ENCODE assay signal across 2 cellular contexts in the genomic region with DNA sequence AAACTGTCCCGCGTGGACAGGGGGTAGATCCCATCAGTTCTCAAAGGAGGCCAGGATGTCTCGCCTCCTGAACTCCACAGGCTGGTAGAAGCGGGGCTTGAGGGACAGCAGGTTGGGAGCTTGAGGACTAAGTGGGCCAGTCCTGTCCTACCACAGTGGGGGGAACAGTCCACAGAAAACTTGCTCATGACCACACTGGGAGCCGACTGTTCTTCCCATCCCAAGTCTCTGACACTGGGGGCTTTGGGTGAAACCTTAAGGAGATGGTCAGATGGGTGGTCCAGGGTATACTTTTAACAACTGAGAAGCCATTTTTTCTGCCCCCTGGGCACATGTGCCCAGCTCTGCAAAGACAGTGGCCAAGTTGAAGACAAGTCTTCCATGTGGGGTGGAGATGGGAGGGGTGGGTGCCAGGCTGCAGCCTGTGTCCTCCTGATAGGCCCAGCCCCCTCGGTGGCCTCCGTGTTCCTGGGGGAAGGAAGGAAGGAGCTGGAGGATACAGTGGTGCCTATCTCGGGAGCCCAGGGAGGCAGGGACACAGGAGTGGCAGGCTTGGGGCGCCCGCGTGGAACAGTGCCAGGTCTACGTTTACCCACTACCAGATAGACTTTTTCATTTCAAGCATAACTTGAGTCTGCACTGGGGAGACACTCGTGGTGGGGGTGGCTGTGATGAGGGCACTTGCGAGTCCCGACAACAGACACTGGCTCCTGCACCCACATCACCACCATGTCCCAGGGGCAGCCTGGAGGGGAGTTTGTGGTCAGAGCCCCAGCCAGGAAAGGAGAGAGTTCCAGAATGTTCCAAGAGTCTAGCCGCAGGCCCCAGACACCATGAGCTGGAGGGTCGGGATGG.
A peak's percentile ranks its signal among the peaks of the same experiment; 100 is the strongest.
TF ChIP-seq lines count a peak whose summit lies in the region.

No MANE protein-coding gene starts in this region.

TF ChIP-seq in HepG2, 621 proteins besides CTCF, POLR2A, EP300 and RAD21:
- TF ChIP-seq, protein P1, sequence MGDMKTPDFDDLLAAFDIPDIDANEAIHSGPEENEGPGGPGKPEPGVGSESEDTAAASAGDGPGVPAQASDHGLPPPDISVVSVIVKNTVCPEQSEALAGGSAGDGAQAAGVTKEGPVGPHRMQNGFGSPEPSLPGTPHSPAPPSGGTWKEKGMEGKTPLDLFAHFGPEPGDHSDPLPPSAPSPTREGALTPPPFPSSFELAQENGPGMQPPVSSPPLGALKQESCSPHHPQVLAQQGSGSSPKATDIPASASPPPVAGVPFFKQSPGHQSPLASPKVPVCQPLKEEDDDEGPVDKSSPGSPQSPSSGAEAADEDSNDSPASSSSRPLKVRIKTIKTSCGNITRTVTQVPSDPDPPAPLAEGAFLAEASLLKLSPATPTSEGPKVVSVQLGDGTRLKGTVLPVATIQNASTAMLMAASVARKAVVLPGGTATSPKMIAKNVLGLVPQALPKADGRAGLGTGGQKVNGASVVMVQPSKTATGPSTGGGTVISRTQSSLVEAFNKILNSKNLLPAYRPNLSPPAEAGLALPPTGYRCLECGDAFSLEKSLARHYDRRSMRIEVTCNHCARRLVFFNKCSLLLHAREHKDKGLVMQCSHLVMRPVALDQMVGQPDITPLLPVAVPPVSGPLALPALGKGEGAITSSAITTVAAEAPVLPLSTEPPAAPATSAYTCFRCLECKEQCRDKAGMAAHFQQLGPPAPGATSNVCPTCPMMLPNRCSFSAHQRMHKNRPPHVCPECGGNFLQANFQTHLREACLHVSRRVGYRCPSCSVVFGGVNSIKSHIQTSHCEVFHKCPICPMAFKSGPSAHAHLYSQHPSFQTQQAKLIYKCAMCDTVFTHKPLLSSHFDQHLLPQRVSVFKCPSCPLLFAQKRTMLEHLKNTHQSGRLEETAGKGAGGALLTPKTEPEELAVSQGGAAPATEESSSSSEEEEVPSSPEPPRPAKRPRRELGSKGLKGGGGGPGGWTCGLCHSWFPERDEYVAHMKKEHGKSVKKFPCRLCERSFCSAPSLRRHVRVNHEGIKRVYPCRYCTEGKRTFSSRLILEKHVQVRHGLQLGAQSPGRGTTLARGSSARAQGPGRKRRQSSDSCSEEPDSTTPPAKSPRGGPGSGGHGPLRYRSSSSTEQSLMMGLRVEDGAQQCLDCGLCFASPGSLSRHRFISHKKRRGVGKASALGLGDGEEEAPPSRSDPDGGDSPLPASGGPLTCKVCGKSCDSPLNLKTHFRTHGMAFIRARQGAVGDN (CRISPR knock-in tag; IDR thresholded peaks at IDR 0.05), result peak; percentile 32; the same call in 1 of the 2 replicates
- TF ChIP-seq ZC3H4 (CRISPR knock-in tag; IDR thresholded peaks at IDR 0.05; ENCODE audit: borderline replicate concordance), result no peak
- TF ChIP-seq ZNF496 (CRISPR knock-in tag; IDR thresholded peaks at IDR 0.05; ENCODE audit: insufficient replicate concordance), result no peak
- 0 out of 2 replicates have a peak, but pooled peaks have one; percentile 58 for TF ChIP-seq POLR2G (IDR thresholded peaks at IDR 0.05; ENCODE audit: low read depth, low read length)

TF ChIP-seq in endothelial cell of umbilical vein, 7 proteins besides CTCF, POLR2A, EP300 and RAD21:
- no peak for TF ChIP-seq EZH2 (IDR thresholded peaks at IDR 0.05; ENCODE audit: borderline replicate concordance, low read depth, low read length, severe bottlenecking)
